Comparison of ENCODE assay signal across 1 cellular context in genomic region chr1:154961497-154962237, GRCh38.
A peak's percentile ranks its signal among the peaks of the same experiment; 100 is the strongest.
TF ChIP-seq lines count a peak whose summit lies in the region.

Gene PYGO2, minus strand, starts transcription at chr1:154961782. Its CDS starts 206 bp downstream, at chr1:154961576.

TF ChIP-seq in HepG2, 621 proteins besides CTCF, POLR2A, EP300 and RAD21 (continued from another document and continues in another):
- TF ChIP-seq STAT5B (CRISPR knock-in tag; IDR thresholded peaks at IDR 0.05) (no peak), NONO (IDR thresholded peaks at IDR 0.05) (no peak), NONO (CRISPR knock-in tag; conservative IDR thresholded peaks at IDR 0.05) (peak; percentile 85), AGO1 (IDR thresholded peaks at IDR 0.05; ENCODE audit: low read depth, low read length, poor library complexity, severe bottlenecking) (peak; percentile 98), PAWR (CRISPR knock-in tag; IDR thresholded peaks at IDR 0.05; ENCODE audit: borderline replicate concordance) (0 out of 2 replicates have a peak, but pooled peaks have one; percentile 15), SALL2 (CRISPR knock-in tag; IDR thresholded peaks at IDR 0.05) (peak; percentile 98), JARID2 (CRISPR knock-in tag; IDR thresholded peaks at IDR 0.05; ENCODE audit: insufficient replicate concordance) (no peak), ZBTB7A (CRISPR knock-in tag; IDR thresholded peaks at IDR 0.05) (peak; percentile 53), TOPORS (CRISPR knock-in tag; IDR thresholded peaks at IDR 0.05) (peak; percentile 60; the same call in 1 of the 2 replicates), ZNF788 (CRISPR knock-in tag; IDR thresholded peaks at IDR 0.05; ENCODE audit: borderline replicate concordance) (peak; percentile 88; the same call in 1 of the 2 replicates), IKZF4 (CRISPR knock-in tag; IDR thresholded peaks at IDR 0.05; ENCODE audit: borderline replicate concordance, low read depth, not compliant biosample characterization) (no peak), ZBTB14 (CRISPR knock-in tag; IDR thresholded peaks at IDR 0.05) (peak; percentile 34; the same call in 1 of the 2 replicates), TGIF2 (CRISPR knock-in tag; IDR thresholded peaks at IDR 0.05) (no peak), ZNF224 (CRISPR knock-in tag; IDR thresholded peaks at IDR 0.05) (no peak), ZNF430 (CRISPR knock-in tag; IDR thresholded peaks at IDR 0.05) (peak; percentile 78; the same call in 1 of the 2 replicates), MYNN (CRISPR knock-in tag; IDR thresholded peaks at IDR 0.05; ENCODE audit: low read depth) (0 out of 2 replicates have a peak, but pooled peaks have one; percentile 39), ATAD3A (CRISPR knock-in tag; IDR thresholded peaks at IDR 0.05) (no peak), ZNF646 (CRISPR knock-in tag; IDR thresholded peaks at IDR 0.05) (no peak), HOXA3 (CRISPR knock-in tag; IDR thresholded peaks at IDR 0.05) (peak; percentile 66), POLR2AphosphoS5 (IDR thresholded peaks at IDR 0.05; ENCODE audit: low read depth, low read length) (peak; percentile 79), ZMAT3 (CRISPR knock-in tag; conservative IDR thresholded peaks at IDR 0.05) (peak; percentile 81), ZSCAN31 (CRISPR knock-in tag; IDR thresholded peaks at IDR 0.05; ENCODE audit: low read depth) (peak; percentile 93), EED (CRISPR knock-in tag; IDR thresholded peaks at IDR 0.05) (peak; percentile 85), NAIF1 (CRISPR knock-in tag; IDR thresholded peaks at IDR 0.05; ENCODE audit: borderline replicate concordance) (peak; percentile 83), ZNF589 (CRISPR knock-in tag; conservative IDR thresholded peaks at IDR 0.05) (0 out of 2 replicates have a peak, but pooled peaks have one; percentile 28), FOXO4 (CRISPR knock-in tag; conservative IDR thresholded peaks at IDR 0.05) (0 out of 2 replicates have a peak, but pooled peaks have one; percentile 53), ZNF614 (CRISPR knock-in tag; IDR thresholded peaks at IDR 0.05; ENCODE audit: borderline replicate concordance) (peak; percentile 59; the same call in 1 of the 2 replicates), KLF6 (CRISPR knock-in tag; IDR thresholded peaks at IDR 0.05) (peak; percentile 78; the same call in 1 of the 2 replicates), KLF16 (CRISPR knock-in tag; IDR thresholded peaks at IDR 0.05) (peak in 1 of 2 experiments; percentile 75; a peak in 2 of 4 replicates), SNAPC2 (CRISPR knock-in tag; IDR thresholded peaks at IDR 0.05) (peak; percentile 60; the same call in 1 of the 2 replicates), HNRNPK (IDR thresholded peaks at IDR 0.05; ENCODE audit: low read depth, low read length, poor library complexity, severe bottlenecking) (peak; percentile 91), MED13 (CRISPR knock-in tag; IDR thresholded peaks at IDR 0.05) (no peak), ZNF343 (CRISPR knock-in tag; IDR thresholded peaks at IDR 0.05) (peak; percentile 83; the same call in 1 of the 2 replicates), ZNF383 (CRISPR knock-in tag; IDR thresholded peaks at IDR 0.05; ENCODE audit: borderline replicate concordance) (no peak), ZNF138 (CRISPR knock-in tag; IDR thresholded peaks at IDR 0.05; ENCODE audit: low read depth) (no peak), MAF1 (CRISPR knock-in tag; IDR thresholded peaks at IDR 0.05; ENCODE audit: borderline replicate concordance) (peak; percentile 82; the same call in 1 of the 2 replicates), ZNF746 (CRISPR knock-in tag; IDR thresholded peaks at IDR 0.05) (peak; percentile 74; the same call in 1 of the 2 replicates), ETV5 (CRISPR knock-in tag; IDR thresholded peaks at IDR 0.05; ENCODE audit: borderline replicate concordance) (peak; percentile 78), ZNF549 (CRISPR knock-in tag; IDR thresholded peaks at IDR 0.05) (0 out of 2 replicates have a peak, but pooled peaks have one; percentile 33), PITX1 (CRISPR knock-in tag; IDR thresholded peaks at IDR 0.05) (no peak), FLYWCH1 (CRISPR knock-in tag; IDR thresholded peaks at IDR 0.05) (peak; percentile 58; the same call in 1 of the 2 replicates), ESRRA (CRISPR knock-in tag; IDR thresholded peaks at IDR 0.05; ENCODE audit: low read depth) (peak; percentile 56; the same call in 1 of the 2 replicates), ZNF510 (CRISPR knock-in tag; IDR thresholded peaks at IDR 0.05; ENCODE audit: low read depth) (peak; percentile 60; the same call in 1 of the 2 replicates), ZNF451 (CRISPR knock-in tag; IDR thresholded peaks at IDR 0.05) (peak; percentile 27; the same call in 1 of the 2 replicates), SPEN (CRISPR knock-in tag; IDR thresholded peaks at IDR 0.05; ENCODE audit: low read depth) (peak; percentile 76), ZNF720 (CRISPR knock-in tag; IDR thresholded peaks at IDR 0.05) (no peak), FOXK2 (IDR thresholded peaks at IDR 0.05) (peak; percentile 84), GFI1 (CRISPR knock-in tag; IDR thresholded peaks at IDR 0.05; ENCODE audit: borderline replicate concordance) (peak; percentile 59; the same call in 1 of the 2 replicates), BHLHE40 (IDR thresholded peaks at IDR 0.05; ENCODE audit: low read length) (peak; percentile 87), TFDP1 (CRISPR knock-in tag; IDR thresholded peaks at IDR 0.05; ENCODE audit: borderline replicate concordance) (peak; percentile 64; the same call in 1 of the 2 replicates), ZFP36 (IDR thresholded peaks at IDR 0.05; ENCODE audit: borderline replicate concordance, low read depth, low read length, partially characterized antibody) (no peak), HDAC1 (CRISPR knock-in tag; IDR thresholded peaks at IDR 0.05) (peak; percentile 90), ZNF800 (CRISPR knock-in tag; IDR thresholded peaks at IDR 0.05) (peak; percentile 54; the same call in 1 of the 2 replicates), E2F5 (CRISPR knock-in tag; conservative IDR thresholded peaks at IDR 0.05) (no peak), ARNTL (CRISPR knock-in tag; IDR thresholded peaks at IDR 0.05) (peak; percentile 75; the same call in 1 of the 2 replicates), RBM39 (IDR thresholded peaks at IDR 0.05; ENCODE audit: low read depth, low read length, poor library complexity, severe bottlenecking) (peak; percentile 41), ZNF574 (CRISPR knock-in tag; IDR thresholded peaks at IDR 0.05) (peak; percentile 89)
